In the genomic region with DNA sequence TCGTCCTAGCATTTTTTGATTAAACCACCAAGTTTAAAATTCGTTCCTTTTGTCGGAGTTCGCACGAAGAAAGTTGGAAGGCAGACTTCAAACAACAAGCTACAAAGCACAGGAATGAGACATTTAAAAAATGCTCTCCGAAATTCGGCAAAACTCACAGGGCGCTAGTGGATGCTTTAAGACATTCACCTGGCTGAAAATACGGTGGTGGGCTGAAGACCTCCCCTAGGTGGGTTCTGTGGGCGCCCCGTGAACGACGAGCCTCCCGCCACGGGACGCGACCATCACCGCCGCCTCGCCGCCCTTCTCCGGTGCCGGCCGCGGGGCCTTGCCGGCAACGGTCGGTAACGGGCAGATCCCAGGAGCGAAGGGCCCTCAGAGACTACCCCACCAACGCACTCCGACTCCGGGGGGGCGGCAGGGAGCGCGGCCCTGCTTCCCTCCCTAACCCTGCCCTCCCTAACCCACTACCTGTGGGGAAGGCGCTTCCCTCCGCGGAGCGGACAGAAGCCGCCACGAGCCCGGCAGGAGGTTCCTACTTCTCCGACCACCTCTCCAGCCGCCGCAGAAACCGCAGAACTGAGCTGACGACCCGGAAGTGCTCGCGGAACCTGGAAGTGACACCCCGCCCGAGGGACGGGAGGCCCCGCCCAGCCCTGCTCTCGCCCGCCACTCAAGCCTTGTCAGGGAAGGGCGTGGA, we compare ENCODE assay signal across 1 cellular context.
TF ChIP-seq lines count a peak whose summit lies in the region.

A gene with protein sequence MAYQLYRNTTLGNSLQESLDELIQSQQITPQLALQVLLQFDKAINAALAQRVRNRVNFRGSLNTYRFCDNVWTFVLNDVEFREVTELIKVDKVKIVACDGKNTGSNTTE (minus strand): TSS at position 581 of the 700 bp plus-strand sequence. CDS start 5,238 bp downstream, outside the sequence.

TF ChIP-seq in HepG2, 621 proteins besides CTCF, POLR2A, EP300 and RAD21 (continued from another document and continues in another):
- TF ChIP-seq, protein P1, sequence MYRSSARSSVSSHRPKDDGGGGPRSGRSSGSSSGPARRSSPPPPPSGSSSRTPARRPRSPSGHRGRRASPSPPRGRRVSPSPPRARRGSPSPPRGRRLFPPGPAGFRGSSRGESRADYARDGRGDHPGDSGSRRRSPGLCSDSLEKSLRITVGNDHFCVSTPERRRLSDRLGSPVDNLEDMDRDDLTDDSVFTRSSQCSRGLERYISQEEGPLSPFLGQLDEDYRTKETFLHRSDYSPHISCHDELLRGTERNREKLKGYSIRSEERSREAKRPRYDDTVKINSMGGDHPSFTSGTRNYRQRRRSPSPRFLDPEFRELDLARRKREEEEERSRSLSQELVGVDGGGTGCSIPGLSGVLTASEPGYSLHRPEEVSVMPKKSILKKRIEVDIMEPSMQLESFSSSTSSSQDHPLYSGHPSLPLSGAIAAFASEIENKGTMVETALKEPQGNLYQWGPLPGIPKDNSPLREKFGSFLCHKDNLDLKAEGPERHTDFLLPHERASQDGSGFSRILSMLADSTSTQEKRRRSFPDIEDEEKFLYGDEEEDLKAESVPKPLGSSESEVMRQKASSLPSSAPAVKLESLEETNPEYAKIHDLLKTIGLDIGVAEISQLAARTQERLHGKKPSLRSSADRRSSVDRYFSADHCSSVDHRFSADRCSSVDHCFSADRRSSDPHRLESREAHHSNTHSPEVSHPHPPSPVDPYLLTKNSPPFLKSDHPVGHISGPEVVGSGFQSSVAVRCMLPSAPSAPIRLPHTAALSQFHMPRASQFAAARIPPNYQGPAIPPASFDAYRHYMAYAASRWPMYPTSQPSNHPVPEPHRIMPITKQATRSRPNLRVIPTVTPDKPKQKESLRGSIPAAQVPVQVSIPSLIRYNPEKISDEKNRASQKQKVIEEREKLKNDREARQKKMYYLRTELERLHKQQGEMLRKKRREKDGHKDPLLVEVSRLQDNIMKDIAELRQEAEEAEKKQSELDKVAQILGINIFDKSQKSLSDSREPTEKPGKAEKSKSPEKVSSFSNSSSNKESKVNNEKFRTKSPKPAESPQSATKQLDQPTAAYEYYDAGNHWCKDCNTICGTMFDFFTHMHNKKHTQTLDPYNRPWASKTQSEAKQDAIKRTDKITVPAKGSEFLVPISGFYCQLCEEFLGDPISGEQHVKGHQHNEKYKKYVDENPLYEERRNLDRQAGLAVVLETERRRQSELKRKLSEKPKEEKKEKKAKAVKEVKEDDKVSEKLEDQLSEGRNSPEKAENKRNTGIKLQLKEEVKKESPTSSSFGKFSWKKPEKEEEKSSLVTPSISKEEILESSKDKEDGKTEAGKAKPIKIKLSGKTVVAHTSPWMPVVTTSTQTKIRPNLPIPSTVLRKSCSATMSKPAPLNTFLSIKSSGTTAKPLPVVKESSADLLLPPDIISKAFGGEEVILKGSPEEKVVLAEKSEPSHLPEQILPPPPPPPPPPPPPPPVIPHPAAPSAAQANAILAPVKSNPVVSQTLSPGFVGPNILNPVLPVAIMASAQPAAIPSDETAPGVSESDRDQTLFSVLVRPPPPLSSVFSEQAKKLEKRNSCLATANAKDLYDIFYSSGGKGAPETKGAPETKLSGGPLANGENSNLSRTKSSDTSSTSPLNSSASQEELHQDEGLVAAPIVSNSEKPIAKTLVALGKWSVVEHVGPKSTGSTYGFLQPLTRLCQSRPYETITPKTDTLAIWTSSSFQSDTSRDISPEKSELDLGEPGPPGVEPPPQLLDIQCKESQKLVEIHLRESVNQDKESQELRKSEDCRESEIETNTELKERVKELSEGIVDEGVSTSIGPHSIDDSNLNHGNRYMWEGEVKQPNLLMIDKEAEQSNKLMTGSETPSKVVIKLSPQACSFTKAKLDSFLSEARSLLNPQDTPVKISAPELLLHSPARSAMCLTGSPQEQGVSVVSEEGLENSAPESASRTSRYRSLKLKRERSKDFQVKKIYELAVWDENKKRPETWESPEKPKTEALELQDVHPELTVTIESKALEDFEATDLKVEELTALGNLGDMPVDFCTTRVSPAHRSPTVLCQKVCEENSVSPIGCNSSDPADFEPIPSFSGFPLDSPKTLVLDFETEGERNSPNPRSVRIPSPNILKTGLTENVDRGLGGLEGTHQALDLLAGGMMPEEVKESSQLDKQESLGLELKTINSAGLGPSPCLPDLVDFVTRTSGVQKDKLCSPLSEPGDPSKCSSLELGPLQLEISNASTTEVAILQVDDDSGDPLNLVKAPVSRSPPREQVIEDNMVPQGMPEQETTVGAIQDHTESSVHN (CRISPR knock-in tag; IDR thresholded peaks at IDR 0.05): peak; percentile 49; the same call in 1 of the 2 replicates
- 0 out of 2 replicates have a peak, but pooled peaks have one; percentile 48 for TF ChIP-seq MIER2 (CRISPR knock-in tag; IDR thresholded peaks at IDR 0.05)
- TF ChIP-seq, protein P2, sequence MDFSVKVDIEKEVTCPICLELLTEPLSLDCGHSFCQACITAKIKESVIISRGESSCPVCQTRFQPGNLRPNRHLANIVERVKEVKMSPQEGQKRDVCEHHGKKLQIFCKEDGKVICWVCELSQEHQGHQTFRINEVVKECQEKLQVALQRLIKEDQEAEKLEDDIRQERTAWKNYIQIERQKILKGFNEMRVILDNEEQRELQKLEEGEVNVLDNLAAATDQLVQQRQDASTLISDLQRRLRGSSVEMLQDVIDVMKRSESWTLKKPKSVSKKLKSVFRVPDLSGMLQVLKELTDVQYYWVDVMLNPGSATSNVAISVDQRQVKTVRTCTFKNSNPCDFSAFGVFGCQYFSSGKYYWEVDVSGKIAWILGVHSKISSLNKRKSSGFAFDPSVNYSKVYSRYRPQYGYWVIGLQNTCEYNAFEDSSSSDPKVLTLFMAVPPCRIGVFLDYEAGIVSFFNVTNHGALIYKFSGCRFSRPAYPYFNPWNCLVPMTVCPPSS (IDR thresholded peaks at IDR 0.05): no peak
- TF ChIP-seq NCOA5 (CRISPR knock-in tag; IDR thresholded peaks at IDR 0.05): no peak
- TF ChIP-seq ARNT (IDR thresholded peaks at IDR 0.05): no peak
- peak; percentile 86 for TF ChIP-seq MEIS1 (CRISPR knock-in tag; IDR thresholded peaks at IDR 0.05; ENCODE audit: borderline replicate concordance)
- TF ChIP-seq, protein P3, sequence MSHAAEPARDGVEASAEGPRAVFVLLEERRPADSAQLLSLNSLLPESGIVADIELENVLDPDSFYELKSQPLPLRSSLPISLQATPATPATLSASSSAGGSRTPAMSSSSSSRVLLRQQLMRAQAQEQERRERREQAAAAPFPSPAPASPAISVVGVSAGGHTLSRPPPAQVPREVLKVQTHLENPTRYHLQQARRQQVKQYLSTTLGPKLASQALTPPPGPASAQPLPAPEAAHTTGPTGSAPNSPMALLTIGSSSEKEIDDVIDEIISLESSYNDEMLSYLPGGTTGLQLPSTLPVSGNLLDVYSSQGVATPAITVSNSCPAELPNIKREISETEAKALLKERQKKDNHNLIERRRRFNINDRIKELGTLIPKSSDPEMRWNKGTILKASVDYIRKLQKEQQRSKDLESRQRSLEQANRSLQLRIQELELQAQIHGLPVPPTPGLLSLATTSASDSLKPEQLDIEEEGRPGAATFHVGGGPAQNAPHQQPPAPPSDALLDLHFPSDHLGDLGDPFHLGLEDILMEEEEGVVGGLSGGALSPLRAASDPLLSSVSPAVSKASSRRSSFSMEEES (CRISPR knock-in tag; IDR thresholded peaks at IDR 0.05): no peak
- TF ChIP-seq TCF7L2 (IDR thresholded peaks at IDR 0.05; ENCODE audit: low read depth, low read length): no peak
- TF ChIP-seq ZNF660 (CRISPR knock-in tag; IDR thresholded peaks at IDR 0.05; ENCODE audit: borderline replicate concordance, low read depth): no peak; the same call in 1 of the 2 replicates
- TF ChIP-seq ZNF501 (CRISPR knock-in tag; IDR thresholded peaks at IDR 0.05): peak; percentile 89
- peak; percentile 42; the same call in 1 of the 2 replicates for TF ChIP-seq PAX8 (CRISPR knock-in tag; IDR thresholded peaks at IDR 0.05; ENCODE audit: borderline replicate concordance)
- peak; percentile 95 for TF ChIP-seq RBM22 (optimal IDR thresholded peaks at IDR 0.05; ENCODE audit: low read length)
- TF ChIP-seq ZNF224 (CRISPR knock-in tag; IDR thresholded peaks at IDR 0.05): 0 out of 2 replicates have a peak, but pooled peaks have one; percentile 72
- no peak for TF ChIP-seq BRD4 (CRISPR knock-in tag; IDR thresholded peaks at IDR 0.05)
- TF ChIP-seq ASH2L (IDR thresholded peaks at IDR 0.05; ENCODE audit: insufficient read length, low read depth, low read length): peak; percentile 98
- TF ChIP-seq MXD4 (CRISPR knock-in tag; IDR thresholded peaks at IDR 0.05): peak; percentile 70; the same call in 1 of the 2 replicates
- peak; percentile 58; the same call in 1 of the 2 replicates for TF ChIP-seq ZFP1 (CRISPR knock-in tag; IDR thresholded peaks at IDR 0.05)
- TF ChIP-seq, protein P4, sequence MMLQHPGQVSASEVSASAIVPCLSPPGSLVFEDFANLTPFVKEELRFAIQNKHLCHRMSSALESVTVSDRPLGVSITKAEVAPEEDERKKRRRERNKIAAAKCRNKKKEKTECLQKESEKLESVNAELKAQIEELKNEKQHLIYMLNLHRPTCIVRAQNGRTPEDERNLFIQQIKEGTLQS (CRISPR knock-in tag; IDR thresholded peaks at IDR 0.05): no peak
- 0 out of 2 replicates have a peak, but pooled peaks have one; percentile 38 for TF ChIP-seq ZNF589 (CRISPR knock-in tag; conservative IDR thresholded peaks at IDR 0.05)
- TF ChIP-seq, protein P5, sequence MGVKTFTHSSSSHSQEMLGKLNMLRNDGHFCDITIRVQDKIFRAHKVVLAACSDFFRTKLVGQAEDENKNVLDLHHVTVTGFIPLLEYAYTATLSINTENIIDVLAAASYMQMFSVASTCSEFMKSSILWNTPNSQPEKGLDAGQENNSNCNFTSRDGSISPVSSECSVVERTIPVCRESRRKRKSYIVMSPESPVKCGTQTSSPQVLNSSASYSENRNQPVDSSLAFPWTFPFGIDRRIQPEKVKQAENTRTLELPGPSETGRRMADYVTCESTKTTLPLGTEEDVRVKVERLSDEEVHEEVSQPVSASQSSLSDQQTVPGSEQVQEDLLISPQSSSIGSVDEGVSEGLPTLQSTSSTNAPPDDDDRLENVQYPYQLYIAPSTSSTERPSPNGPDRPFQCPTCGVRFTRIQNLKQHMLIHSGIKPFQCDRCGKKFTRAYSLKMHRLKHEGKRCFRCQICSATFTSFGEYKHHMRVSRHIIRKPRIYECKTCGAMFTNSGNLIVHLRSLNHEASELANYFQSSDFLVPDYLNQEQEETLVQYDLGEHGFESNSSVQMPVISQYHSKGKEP (CRISPR knock-in tag; IDR thresholded peaks at IDR 0.05): 0 out of 2 replicates have a peak, but pooled peaks have one; percentile 30
- TF ChIP-seq, protein P6, sequence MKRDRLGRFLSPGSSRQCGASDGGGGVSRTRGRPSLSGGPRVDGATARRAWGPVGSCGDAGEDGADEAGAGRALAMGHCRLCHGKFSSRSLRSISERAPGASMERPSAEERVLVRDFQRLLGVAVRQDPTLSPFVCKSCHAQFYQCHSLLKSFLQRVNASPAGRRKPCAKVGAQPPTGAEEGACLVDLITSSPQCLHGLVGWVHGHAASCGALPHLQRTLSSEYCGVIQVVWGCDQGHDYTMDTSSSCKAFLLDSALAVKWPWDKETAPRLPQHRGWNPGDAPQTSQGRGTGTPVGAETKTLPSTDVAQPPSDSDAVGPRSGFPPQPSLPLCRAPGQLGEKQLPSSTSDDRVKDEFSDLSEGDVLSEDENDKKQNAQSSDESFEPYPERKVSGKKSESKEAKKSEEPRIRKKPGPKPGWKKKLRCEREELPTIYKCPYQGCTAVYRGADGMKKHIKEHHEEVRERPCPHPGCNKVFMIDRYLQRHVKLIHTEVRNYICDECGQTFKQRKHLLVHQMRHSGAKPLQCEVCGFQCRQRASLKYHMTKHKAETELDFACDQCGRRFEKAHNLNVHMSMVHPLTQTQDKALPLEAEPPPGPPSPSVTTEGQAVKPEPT (CRISPR knock-in tag; IDR thresholded peaks at IDR 0.05; ENCODE audit: low read depth): peak; percentile 74; the same call in 1 of the 2 replicates
- TF ChIP-seq KDM2A (CRISPR knock-in tag; IDR thresholded peaks at IDR 0.05; ENCODE audit: borderline replicate concordance, low read depth): peak; percentile 99
- TF ChIP-seq ZNF557 (CRISPR knock-in tag; IDR thresholded peaks at IDR 0.05): no peak
- no peak for TF ChIP-seq ZBTB42 (CRISPR knock-in tag; IDR thresholded peaks at IDR 0.05)
- TF ChIP-seq TCF7 (IDR thresholded peaks at IDR 0.05; ENCODE audit: low read depth): no peak
- no peak for TF ChIP-seq ZNF766 (CRISPR knock-in tag; IDR thresholded peaks at IDR 0.05; ENCODE audit: borderline replicate concordance)
- peak; percentile 51; the same call in 1 of the 2 replicates for TF ChIP-seq FOXK1 (CRISPR knock-in tag; IDR thresholded peaks at IDR 0.05; ENCODE audit: borderline replicate concordance, low read depth)
- no peak for TF ChIP-seq HMG20A (CRISPR knock-in tag; IDR thresholded peaks at IDR 0.05; ENCODE audit: borderline replicate concordance)
- no peak for TF ChIP-seq ZNF44 (CRISPR knock-in tag; IDR thresholded peaks at IDR 0.05)
- TF ChIP-seq, protein P7, sequence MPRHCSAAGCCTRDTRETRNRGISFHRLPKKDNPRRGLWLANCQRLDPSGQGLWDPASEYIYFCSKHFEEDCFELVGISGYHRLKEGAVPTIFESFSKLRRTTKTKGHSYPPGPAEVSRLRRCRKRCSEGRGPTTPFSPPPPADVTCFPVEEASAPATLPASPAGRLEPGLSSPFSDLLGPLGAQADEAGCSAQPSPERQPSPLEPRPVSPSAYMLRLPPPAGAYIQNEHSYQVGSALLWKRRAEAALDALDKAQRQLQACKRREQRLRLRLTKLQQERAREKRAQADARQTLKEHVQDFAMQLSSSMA (CRISPR knock-in tag; IDR thresholded peaks at IDR 0.05): peak; percentile 38; the same call in 1 of the 2 replicates
- no peak for TF ChIP-seq TGIF2 (CRISPR knock-in tag; IDR thresholded peaks at IDR 0.05)
- TF ChIP-seq ATAD3A (CRISPR knock-in tag; IDR thresholded peaks at IDR 0.05): no peak
- peak; percentile 54 for TF ChIP-seq ZNF792 (CRISPR knock-in tag; IDR thresholded peaks at IDR 0.05)
- TF ChIP-seq ZNF850 (CRISPR knock-in tag; conservative IDR thresholded peaks at IDR 0.05): no peak
- TF ChIP-seq, protein P8, sequence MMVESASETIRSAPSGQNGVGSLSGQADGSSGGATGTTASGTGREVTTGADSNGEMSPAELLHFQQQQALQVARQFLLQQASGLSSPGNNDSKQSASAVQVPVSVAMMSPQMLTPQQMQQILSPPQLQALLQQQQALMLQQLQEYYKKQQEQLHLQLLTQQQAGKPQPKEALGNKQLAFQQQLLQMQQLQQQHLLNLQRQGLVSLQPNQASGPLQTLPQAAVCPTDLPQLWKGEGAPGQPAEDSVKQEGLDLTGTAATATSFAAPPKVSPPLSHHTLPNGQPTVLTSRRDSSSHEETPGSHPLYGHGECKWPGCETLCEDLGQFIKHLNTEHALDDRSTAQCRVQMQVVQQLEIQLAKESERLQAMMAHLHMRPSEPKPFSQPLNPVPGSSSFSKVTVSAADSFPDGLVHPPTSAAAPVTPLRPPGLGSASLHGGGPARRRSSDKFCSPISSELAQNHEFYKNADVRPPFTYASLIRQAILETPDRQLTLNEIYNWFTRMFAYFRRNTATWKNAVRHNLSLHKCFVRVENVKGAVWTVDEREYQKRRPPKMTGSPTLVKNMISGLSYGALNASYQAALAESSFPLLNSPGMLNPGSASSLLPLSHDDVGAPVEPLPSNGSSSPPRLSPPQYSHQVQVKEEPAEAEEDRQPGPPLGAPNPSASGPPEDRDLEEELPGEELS (CRISPR knock-in tag; IDR thresholded peaks at IDR 0.05): no peak
- TF ChIP-seq ZNF3 (CRISPR knock-in tag; IDR thresholded peaks at IDR 0.05): no peak
- no peak for TF ChIP-seq ZSCAN25 (CRISPR knock-in tag; IDR thresholded peaks at IDR 0.05)
- peak; percentile 68; the same call in 1 of the 2 replicates for TF ChIP-seq ZNF510 (CRISPR knock-in tag; IDR thresholded peaks at IDR 0.05; ENCODE audit: low read depth)
- peak; percentile 98 for TF ChIP-seq GABPB1 (CRISPR knock-in tag; IDR thresholded peaks at IDR 0.05)
- no peak for TF ChIP-seq TEAD2 (CRISPR knock-in tag; IDR thresholded peaks at IDR 0.05)
- TF ChIP-seq SNRNP70 (IDR thresholded peaks at IDR 0.05; ENCODE audit: low read depth, low read length): no peak
- TF ChIP-seq DMAP1 (CRISPR knock-in tag; IDR thresholded peaks at IDR 0.05): peak; percentile 70
- peak; percentile 54 for TF ChIP-seq TAF15 (IDR thresholded peaks at IDR 0.05; ENCODE audit: low read depth, low read length, poor library complexity, severe bottlenecking)
